Comparison of ENCODE assay signal across 8 cellular contexts in genomic region chr19:9586764-9587163, GRCh38. TPM values are rescaled to one million over a fixed set of nuclear protein-coding genes. Genes with fewer than 3 reads are reported as not detected.
DNase-seq lines count a peak whose midpoint lies in the region; ATAC-seq and TF ChIP-seq lines count a peak whose summit lies in the region.

No MANE protein-coding gene starts in this region.

- intact Hi-C loops in right lobe of liver (cut with DNase I) = no loop called here

- no peaks in the 10 kb centered on the region for H3K9me3 Mint-ChIP-seq in chondrocyte (ENCODE audit: low read depth)

- no peaks in the 10 kb centered on the region for H3K4me1 ChIP-seq in right lobe of liver

- no peaks in the 10 kb centered on the region for H3K27me3 ChIP-seq in right lobe of liver

- no peak overlapping the region for H3K27ac Mint-ChIP-seq in chondrocyte (ENCODE audit: unreplicated experiment)

- H3K9me3 ChIP-seq in right lobe of liver = no peaks in the 10 kb centered on the region

- H3K4me1 Mint-ChIP-seq in chondrocyte (ENCODE audit: low read depth) = peaks cover 14% of the 10 kb centered on the region

- peak; percentile 70 to 73 (median 72) for ATAC-seq in right lobe of liver
- no peak for ATAC-seq in HG02840 (IDR thresholded peaks at IDR 0.05; ENCODE audit: low FRiP score, unreplicated experiment)

- H3K36me3 ChIP-seq in right lobe of liver = no peaks in the 10 kb centered on the region

- peak; percentile 90 for TF ChIP-seq CTCF in 22Rv1 (IDR thresholded peaks at IDR 0.05)
- TF ChIP-seq CTCF in GM20000 (IDR thresholded peaks at IDR 0.05; ENCODE audit: extremely low read depth, missing control alignments) = peak; percentile 73
- TF ChIP-seq CTCF in chondrocyte (IDR thresholded peaks at IDR 0.05) = peak; percentile 86
- peak; percentile 54 to 64 (median 62) for TF ChIP-seq CTCF in right lobe of liver (IDR thresholded peaks at IDR 0.05)

- peaks cover 3% of the 10 kb centered on the region for H3K36me3 Mint-ChIP-seq in chondrocyte (ENCODE audit: low read depth)

- peak; percentile 45 for DNase-seq in GM20000 (ENCODE audit: low spot score)
- peak; percentile 15 for DNase-seq in NCI-H446 treated with DMSO at 0.1 percent for 48 hours (lab: John Stamatoyannopoulos, UW)
- DNase-seq in activated CD4-positive, alpha-beta T cell treated with anti-CD3 and anti-CD28 coated beads for 4 hours = peak; percentile 68 to 81
- no peak for DNase-seq in chondrocyte (ENCODE audit: low spot score)
- DNase-seq in right lobe of liver = peak in 2 of 3 donors; percentile 53 to 69
- DNase-seq in stimulated activated CD8-positive, alpha-beta memory T cell treated with anti-CD3 and anti-CD28 coated beads, Interleukin-12 subunit alpha, Interleukin-12 subunit beta, amount 100 ng/mL, for 1 hour (ENCODE audit: low read depth) = peak; percentile 62

- H3K27ac ChIP-seq in 22Rv1 = no peak overlapping the region
- H3K27ac ChIP-seq in right lobe of liver = no peak overlapping the region

- H3K4me3 ChIP-seq in right lobe of liver = no peak overlapping the region

- 16% methylated on average over 7 of the region's 7 CpGs for WGBS in right lobe of liver (ENCODE audit: insufficient coverage, low coverage, low lambda C conversion rate, missing lambda C conversion rate)

- peaks cover 8% of the 10 kb centered on the region for H3K27me3 Mint-ChIP-seq in chondrocyte (ENCODE audit: low read depth)

- TF ChIP-seq POLR2A in right lobe of liver (IDR thresholded peaks at IDR 0.05) = no peak

- no peak overlapping the region for H3K4me3 Mint-ChIP-seq in chondrocyte (ENCODE audit: unreplicated experiment)

RNA-seq across cellular contexts. Expression of gene ZNF121, which starts 2.5 kb away (rescaled TPM):
- total RNA-seq in chondrocyte (19.2 to 22.4 TPM (median 21.6 TPM) in 3 replicates), right lobe of liver (10 to 100 TPM; 11.5 to 15.2 (median 12.4) TPM)

RNA-seq across cellular contexts. Expression of gene ZNF561, which starts 34.3 kb away (rescaled TPM):
- total RNA-seq in chondrocyte = 42.2 to 51.3 TPM (median 43.5 TPM) in 3 replicates
- total RNA-seq in right lobe of liver = 10 to 100 TPM; 11.4 to 19.4 (median 14.2) TPM

RNA-seq across cellular contexts. Expression of gene ZNF426, which starts 48.3 kb away (rescaled TPM):
- total RNA-seq in chondrocyte (15.7 to 21.7 TPM (median 17.0 TPM) in 3 replicates), right lobe of liver (1 to 10 TPM; 2.3 to 4.4 (median 2.5) TPM)
